1 cellular context compared by ENCODE assay signal in the genomic region with DNA sequence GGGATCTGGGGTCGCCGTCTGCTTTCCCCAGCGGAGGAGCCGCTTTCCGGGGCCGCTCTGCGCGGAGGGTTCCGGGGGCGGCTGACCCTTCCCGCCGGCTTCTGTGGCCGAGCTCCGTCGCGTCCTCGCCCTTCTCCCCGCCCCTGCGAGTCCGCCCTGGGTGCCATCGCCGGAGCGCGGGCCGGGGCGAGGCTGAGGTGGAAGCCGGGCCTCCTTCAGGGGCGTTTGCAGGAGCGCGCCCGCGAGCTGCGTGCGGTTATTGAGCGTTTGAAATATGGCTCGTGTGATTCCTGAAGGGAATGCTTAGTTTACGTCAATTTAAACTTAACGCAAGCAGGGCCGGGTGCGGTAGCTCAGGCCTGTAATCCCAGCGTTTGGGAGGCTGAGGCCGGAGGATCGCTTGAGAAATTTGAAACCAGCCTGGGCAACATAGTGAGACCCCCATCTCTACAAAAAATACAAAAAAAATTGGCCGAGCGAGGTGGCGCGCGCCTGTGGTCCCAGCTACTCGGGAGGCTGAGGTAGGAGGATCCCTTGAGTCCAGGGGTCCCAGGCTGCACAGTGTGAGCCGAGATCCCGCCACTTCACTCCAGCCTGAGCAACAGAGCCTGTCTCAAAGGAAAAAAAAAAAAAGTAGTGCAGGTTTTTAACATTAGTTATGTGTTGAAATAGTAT.
TF ChIP-seq lines count a peak whose summit lies in the region.

No MANE protein-coding gene starts in this region.

TF ChIP-seq in K562, 482 proteins besides CTCF, POLR2A, EP300 and RAD21 (continued from another document and continues in another):
- TF ChIP-seq, protein P1, sequence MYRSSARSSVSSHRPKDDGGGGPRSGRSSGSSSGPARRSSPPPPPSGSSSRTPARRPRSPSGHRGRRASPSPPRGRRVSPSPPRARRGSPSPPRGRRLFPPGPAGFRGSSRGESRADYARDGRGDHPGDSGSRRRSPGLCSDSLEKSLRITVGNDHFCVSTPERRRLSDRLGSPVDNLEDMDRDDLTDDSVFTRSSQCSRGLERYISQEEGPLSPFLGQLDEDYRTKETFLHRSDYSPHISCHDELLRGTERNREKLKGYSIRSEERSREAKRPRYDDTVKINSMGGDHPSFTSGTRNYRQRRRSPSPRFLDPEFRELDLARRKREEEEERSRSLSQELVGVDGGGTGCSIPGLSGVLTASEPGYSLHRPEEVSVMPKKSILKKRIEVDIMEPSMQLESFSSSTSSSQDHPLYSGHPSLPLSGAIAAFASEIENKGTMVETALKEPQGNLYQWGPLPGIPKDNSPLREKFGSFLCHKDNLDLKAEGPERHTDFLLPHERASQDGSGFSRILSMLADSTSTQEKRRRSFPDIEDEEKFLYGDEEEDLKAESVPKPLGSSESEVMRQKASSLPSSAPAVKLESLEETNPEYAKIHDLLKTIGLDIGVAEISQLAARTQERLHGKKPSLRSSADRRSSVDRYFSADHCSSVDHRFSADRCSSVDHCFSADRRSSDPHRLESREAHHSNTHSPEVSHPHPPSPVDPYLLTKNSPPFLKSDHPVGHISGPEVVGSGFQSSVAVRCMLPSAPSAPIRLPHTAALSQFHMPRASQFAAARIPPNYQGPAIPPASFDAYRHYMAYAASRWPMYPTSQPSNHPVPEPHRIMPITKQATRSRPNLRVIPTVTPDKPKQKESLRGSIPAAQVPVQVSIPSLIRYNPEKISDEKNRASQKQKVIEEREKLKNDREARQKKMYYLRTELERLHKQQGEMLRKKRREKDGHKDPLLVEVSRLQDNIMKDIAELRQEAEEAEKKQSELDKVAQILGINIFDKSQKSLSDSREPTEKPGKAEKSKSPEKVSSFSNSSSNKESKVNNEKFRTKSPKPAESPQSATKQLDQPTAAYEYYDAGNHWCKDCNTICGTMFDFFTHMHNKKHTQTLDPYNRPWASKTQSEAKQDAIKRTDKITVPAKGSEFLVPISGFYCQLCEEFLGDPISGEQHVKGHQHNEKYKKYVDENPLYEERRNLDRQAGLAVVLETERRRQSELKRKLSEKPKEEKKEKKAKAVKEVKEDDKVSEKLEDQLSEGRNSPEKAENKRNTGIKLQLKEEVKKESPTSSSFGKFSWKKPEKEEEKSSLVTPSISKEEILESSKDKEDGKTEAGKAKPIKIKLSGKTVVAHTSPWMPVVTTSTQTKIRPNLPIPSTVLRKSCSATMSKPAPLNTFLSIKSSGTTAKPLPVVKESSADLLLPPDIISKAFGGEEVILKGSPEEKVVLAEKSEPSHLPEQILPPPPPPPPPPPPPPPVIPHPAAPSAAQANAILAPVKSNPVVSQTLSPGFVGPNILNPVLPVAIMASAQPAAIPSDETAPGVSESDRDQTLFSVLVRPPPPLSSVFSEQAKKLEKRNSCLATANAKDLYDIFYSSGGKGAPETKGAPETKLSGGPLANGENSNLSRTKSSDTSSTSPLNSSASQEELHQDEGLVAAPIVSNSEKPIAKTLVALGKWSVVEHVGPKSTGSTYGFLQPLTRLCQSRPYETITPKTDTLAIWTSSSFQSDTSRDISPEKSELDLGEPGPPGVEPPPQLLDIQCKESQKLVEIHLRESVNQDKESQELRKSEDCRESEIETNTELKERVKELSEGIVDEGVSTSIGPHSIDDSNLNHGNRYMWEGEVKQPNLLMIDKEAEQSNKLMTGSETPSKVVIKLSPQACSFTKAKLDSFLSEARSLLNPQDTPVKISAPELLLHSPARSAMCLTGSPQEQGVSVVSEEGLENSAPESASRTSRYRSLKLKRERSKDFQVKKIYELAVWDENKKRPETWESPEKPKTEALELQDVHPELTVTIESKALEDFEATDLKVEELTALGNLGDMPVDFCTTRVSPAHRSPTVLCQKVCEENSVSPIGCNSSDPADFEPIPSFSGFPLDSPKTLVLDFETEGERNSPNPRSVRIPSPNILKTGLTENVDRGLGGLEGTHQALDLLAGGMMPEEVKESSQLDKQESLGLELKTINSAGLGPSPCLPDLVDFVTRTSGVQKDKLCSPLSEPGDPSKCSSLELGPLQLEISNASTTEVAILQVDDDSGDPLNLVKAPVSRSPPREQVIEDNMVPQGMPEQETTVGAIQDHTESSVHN (IDR thresholded peaks at IDR 0.05; ENCODE audit: borderline replicate concordance in 1 of 2, low read depth in 1 of 2), result no peak
- TF ChIP-seq PHF8 (IDR thresholded peaks at IDR 0.05; ENCODE audit: borderline replicate concordance, low read length) (no peak), ZNF41 (CRISPR knock-in tag; conservative IDR thresholded peaks at IDR 0.05) (no peak), NUFIP1 (IDR thresholded peaks at IDR 0.05; ENCODE audit: partially characterized antibody) (no peak), POLR3G (IDR thresholded peaks at IDR 0.05; ENCODE audit: extremely low read depth, insufficient read length, insufficient replicate concordance) (no peak), XRCC3 (IDR thresholded peaks at IDR 0.05) (no peak), L3MBTL2 (IDR thresholded peaks at IDR 0.05) (0 out of 2 replicates have a peak, but pooled peaks have one; percentile 7), ZNF780A (CRISPR knock-in tag; IDR thresholded peaks at IDR 0.05) (no peak), RHOXF2B (CRISPR knock-in tag; conservative IDR thresholded peaks at IDR 0.05) (no peak), HDGF (IDR thresholded peaks at IDR 0.05) (no peak), ETV6 (IDR thresholded peaks at IDR 0.05; ENCODE audit: borderline replicate concordance in 1 of 2, low read depth in 2 of 2, low read length in 1 of 2) (no peak), ETV6 (CRISPR knock-in tag; IDR thresholded peaks at IDR 0.05; ENCODE audit: borderline replicate concordance) (no peak), ZNF696 (CRISPR knock-in tag; conservative IDR thresholded peaks at IDR 0.05) (no peak), CC2D1A (IDR thresholded peaks at IDR 0.05) (no peak), FOXJ2 (tag; IDR thresholded peaks at IDR 0.05) (no peak), ASH1L (IDR thresholded peaks at IDR 0.05; ENCODE audit: borderline replicate concordance, low read depth, partially characterized antibody) (no peak), ZNF76 (CRISPR knock-in tag; IDR thresholded peaks at IDR 0.05; ENCODE audit: borderline replicate concordance) (no peak), MEIS2 (IDR thresholded peaks at IDR 0.05; ENCODE audit: partially characterized antibody) (no peak), YY1 (IDR thresholded peaks at IDR 0.05; ENCODE audit: borderline replicate concordance in 1 of 3, control insufficient read depth in 1 of 3, extremely low read depth in 1 of 3, insufficient read depth in 3 of 3, insufficient read length in 1 of 3, insufficient replicate concordance in 2 of 3, low read depth in 1 of 3, low read length in 2 of 3) (peak in 1 of 3 experiments; percentile 23), HMG20B (CRISPR knock-in tag; IDR thresholded peaks at IDR 0.05) (no peak), CBFA2T3 (IDR thresholded peaks at IDR 0.05) (no peak), ZNF699 (CRISPR knock-in tag; IDR thresholded peaks at IDR 0.05; ENCODE audit: insufficient replicate concordance) (no peak), MXD1 (CRISPR knock-in tag; IDR thresholded peaks at IDR 0.05; ENCODE audit: borderline replicate concordance, poor library complexity, severe bottlenecking) (no peak), ATF3 (IDR thresholded peaks at IDR 0.05) (no peak), ATF3 (CRISPR knock-in tag; conservative IDR thresholded peaks at IDR 0.05) (no peak), KAT2B (IDR thresholded peaks at IDR 0.05; ENCODE audit: low read depth, low read length) (no peak), MYC (IDR thresholded peaks at IDR 0.05; ENCODE audit: low read depth, low read length) (no peak), MYC (CRISPR knock-in tag; IDR thresholded peaks at IDR 0.05; ENCODE audit: borderline replicate concordance, low read depth) (no peak), CSDE1 (IDR thresholded peaks at IDR 0.05) (no peak), HDAC8 (tag; IDR thresholded peaks at IDR 0.05) (no peak), NKRF (IDR thresholded peaks at IDR 0.05; ENCODE audit: borderline replicate concordance) (no peak)
- TF ChIP-seq, protein P2, sequence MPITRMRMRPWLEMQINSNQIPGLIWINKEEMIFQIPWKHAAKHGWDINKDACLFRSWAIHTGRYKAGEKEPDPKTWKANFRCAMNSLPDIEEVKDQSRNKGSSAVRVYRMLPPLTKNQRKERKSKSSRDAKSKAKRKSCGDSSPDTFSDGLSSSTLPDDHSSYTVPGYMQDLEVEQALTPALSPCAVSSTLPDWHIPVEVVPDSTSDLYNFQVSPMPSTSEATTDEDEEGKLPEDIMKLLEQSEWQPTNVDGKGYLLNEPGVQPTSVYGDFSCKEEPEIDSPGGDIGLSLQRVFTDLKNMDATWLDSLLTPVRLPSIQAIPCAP (CRISPR knock-in tag; IDR thresholded peaks at IDR 0.05; ENCODE audit: borderline replicate concordance), result no peak
- TF ChIP-seq, protein P3, sequence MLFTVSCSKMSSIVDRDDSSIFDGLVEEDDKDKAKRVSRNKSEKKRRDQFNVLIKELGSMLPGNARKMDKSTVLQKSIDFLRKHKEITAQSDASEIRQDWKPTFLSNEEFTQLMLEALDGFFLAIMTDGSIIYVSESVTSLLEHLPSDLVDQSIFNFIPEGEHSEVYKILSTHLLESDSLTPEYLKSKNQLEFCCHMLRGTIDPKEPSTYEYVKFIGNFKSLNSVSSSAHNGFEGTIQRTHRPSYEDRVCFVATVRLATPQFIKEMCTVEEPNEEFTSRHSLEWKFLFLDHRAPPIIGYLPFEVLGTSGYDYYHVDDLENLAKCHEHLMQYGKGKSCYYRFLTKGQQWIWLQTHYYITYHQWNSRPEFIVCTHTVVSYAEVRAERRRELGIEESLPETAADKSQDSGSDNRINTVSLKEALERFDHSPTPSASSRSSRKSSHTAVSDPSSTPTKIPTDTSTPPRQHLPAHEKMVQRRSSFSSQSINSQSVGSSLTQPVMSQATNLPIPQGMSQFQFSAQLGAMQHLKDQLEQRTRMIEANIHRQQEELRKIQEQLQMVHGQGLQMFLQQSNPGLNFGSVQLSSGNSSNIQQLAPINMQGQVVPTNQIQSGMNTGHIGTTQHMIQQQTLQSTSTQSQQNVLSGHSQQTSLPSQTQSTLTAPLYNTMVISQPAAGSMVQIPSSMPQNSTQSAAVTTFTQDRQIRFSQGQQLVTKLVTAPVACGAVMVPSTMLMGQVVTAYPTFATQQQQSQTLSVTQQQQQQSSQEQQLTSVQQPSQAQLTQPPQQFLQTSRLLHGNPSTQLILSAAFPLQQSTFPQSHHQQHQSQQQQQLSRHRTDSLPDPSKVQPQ (CRISPR knock-in tag; IDR thresholded peaks at IDR 0.05; ENCODE audit: borderline replicate concordance), result no peak
- TF ChIP-seq, protein P4, sequence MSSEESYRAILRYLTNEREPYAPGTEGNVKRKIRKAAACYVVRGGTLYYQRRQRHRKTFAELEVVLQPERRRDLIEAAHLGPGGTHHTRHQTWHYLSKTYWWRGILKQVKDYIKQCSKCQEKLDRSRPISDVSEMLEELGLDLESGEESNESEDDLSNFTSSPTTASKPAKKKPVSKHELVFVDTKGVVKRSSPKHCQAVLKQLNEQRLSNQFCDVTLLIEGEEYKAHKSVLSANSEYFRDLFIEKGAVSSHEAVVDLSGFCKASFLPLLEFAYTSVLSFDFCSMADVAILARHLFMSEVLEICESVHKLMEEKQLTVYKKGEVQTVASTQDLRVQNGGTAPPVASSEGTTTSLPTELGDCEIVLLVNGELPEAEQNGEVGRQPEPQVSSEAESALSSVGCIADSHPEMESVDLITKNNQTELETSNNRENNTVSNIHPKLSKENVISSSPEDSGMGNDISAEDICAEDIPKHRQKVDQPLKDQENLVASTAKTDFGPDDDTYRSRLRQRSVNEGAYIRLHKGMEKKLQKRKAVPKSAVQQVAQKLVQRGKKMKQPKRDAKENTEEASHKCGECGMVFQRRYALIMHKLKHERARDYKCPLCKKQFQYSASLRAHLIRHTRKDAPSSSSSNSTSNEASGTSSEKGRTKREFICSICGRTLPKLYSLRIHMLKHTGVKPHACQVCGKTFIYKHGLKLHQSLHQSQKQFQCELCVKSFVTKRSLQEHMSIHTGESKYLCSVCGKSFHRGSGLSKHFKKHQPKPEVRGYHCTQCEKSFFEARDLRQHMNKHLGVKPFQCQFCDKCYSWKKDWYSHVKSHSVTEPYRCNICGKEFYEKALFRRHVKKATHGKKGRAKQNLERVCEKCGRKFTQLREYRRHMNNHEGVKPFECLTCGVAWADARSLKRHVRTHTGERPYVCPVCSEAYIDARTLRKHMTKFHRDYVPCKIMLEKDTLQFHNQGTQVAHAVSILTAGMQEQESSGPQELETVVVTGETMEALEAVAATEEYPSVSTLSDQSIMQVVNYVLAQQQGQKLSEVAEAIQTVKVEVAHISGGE (CRISPR knock-in tag; IDR thresholded peaks at IDR 0.05), result no peak
- TF ChIP-seq, protein P5, sequence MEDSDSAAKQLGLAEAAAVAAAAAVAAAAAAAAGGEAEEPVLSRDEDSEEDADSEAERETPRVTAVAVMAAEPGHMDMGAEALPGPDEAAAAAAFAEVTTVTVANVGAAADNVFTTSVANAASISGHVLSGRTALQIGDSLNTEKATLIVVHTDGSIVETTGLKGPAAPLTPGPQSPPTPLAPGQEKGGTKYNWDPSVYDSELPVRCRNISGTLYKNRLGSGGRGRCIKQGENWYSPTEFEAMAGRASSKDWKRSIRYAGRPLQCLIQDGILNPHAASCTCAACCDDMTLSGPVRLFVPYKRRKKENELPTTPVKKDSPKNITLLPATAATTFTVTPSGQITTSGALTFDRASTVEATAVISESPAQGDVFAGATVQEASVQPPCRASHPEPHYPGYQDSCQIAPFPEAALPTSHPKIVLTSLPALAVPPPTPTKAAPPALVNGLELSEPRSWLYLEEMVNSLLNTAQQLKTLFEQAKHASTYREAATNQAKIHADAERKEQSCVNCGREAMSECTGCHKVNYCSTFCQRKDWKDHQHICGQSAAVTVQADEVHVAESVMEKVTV (CRISPR knock-in tag; IDR thresholded peaks at IDR 0.05), result no peak
